ENCODE assay signal across 1 cellular context in the genomic region with DNA sequence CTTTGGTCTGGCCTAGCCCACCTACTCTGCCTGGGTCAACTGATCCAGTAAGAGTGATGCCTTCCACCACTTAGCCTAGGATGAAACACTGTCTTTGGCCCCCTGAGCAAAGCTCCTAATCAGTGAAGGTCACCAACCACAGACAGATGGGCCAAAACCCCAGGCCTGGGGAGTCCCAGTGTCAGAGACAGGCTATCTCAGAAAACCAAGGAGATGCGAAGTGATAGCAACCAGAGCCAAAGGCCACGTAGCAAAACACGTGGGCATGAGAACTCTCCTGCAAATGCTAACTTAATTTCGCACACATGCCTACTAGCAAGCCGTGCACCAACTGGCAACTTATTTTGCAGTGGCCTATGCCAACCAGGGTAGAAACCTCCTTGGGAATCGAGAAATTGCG.
TF ChIP-seq lines count a peak whose summit lies in the region.

No MANE protein-coding gene starts in this region.

TF ChIP-seq in H1, 55 proteins besides CTCF, POLR2A, EP300 and RAD21:
- TF ChIP-seq BRCA1 (IDR thresholded peaks at IDR 0.05; ENCODE audit: low read depth, low read length) (no peak), POU5F1 (IDR thresholded peaks at IDR 0.05; ENCODE audit: low read depth, low read length) (no peak), SUZ12 (IDR thresholded peaks at IDR 0.05; ENCODE audit: low read length) (no peak), SIRT6 (IDR thresholded peaks at IDR 0.05; ENCODE audit: low read length) (no peak), KDM5A (IDR thresholded peaks at IDR 0.05; ENCODE audit: low read length) (no peak), RBBP5 (IDR thresholded peaks at IDR 0.05; ENCODE audit: borderline replicate concordance, low read depth, low read length) (no peak), KDM4A (IDR thresholded peaks at IDR 0.05; ENCODE audit: low read depth, low read length, severe bottlenecking) (no peak), NRF1 (IDR thresholded peaks at IDR 0.05; ENCODE audit: low read depth, low read length) (no peak), HDAC2 (IDR thresholded peaks at IDR 0.05; ENCODE audit: borderline replicate concordance in 1 of 2, low read depth in 2 of 2, low read length in 2 of 2) (no peak), FOSL1 (IDR thresholded peaks at IDR 0.05; ENCODE audit: insufficient read depth, low read depth, low read length) (no peak), GTF2F1 (IDR thresholded peaks at IDR 0.05; ENCODE audit: borderline replicate concordance, low read depth, low read length) (no peak), SRF (IDR thresholded peaks at IDR 0.05; ENCODE audit: low read depth, low read length) (no peak), CHD1 (IDR thresholded peaks at IDR 0.05; ENCODE audit: low read depth, low read length) (no peak), CEBPB (IDR thresholded peaks at IDR 0.05; ENCODE audit: low read depth, low read length) (no peak), SIN3A (conservative IDR thresholded peaks at IDR 0.05 in 1 of 2, IDR thresholded peaks at IDR 0.05 in 1 of 2; ENCODE audit: low read depth in 1 of 2, low read length in 2 of 2) (no peak)
